In the genomic region with DNA sequence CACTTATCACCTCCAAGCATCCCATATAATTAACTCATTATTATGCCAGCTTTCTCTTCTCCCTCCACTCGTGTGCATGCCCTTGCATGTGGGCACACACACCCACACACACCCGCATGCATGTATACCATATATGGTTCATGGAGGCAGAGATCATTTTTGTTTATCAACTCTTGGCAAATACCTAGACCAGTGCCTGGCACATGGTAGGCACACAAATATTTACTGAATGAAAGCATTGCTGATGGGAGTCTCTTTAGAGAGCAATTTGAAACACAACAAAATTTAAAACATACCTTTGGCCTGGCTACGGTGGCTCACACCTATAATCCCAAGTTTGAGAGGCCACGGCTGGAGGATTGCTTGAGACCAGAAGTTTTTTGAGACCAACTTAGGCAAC, we compare ENCODE assay signal across 16 cellular contexts. TPM values are rescaled to one million over a fixed set of nuclear protein-coding genes. Genes with fewer than 3 reads are reported as not detected.
DNase-seq lines count a peak whose midpoint lies in the region; ATAC-seq and TF ChIP-seq lines count a peak whose summit lies in the region.
"Had no signal": no experiment of that assay in that cellular context is flagged by ENCODE, and none has a peak within 500 bp of the region (broad histone marks: within the 10 kb centered on the region; RNA-seq: fewer than 3 reads in every experiment).

No MANE protein-coding gene starts in this region.

- H3K36me3 Mint-ChIP-seq in CD8-positive, alpha-beta T cell, result peaks cover 10% of the 10 kb centered on the region
- peaks cover 11% of the 10 kb centered on the region for H3K36me3 Mint-ChIP-seq in mesothelial cell of epicardium

- H3K9me3 Mint-ChIP-seq in CD8-positive, alpha-beta T cell, result no peaks in the 10 kb centered on the region
- peaks cover 4% of the 10 kb centered on the region for H3K9me3 Mint-ChIP-seq in mesothelial cell of epicardium

- H3K27me3 ChIP-seq in CD8-positive, alpha-beta T cell (ENCODE audit: insufficient read depth, low read length), result no peaks in the 10 kb centered on the region

- peak overlapping the region; percentile 47 for H3K27ac ChIP-seq in 22Rv1
- H3K27ac ChIP-seq in CD8-positive, alpha-beta T cell (ENCODE audit: low read depth, low read length), result no peak overlapping the region

- CTCF ChIA-PET in CD8-positive, alpha-beta T cell (lab: Charles Lee), result no interaction called here

- TF ChIP-seq CTCF in 22Rv1 (IDR thresholded peaks at IDR 0.05) (no peak), mesothelial cell of epicardium (IDR thresholded peaks at IDR 0.05; ENCODE audit: unreplicated experiment) (no peak)
- no peak for TF ChIP-seq CTCF in CD8-positive, alpha-beta T cell (IDR thresholded peaks at IDR 0.05)

- peak overlapping the region; percentile 24 for H3K27ac Mint-ChIP-seq in CD8-positive, alpha-beta T cell
- peak overlapping the region; percentile 40 for H3K27ac Mint-ChIP-seq in mesothelial cell of epicardium
- H3K27ac Mint-ChIP-seq: B cell had no signal

- H3K4me3 Mint-ChIP-seq in CD8-positive, alpha-beta T cell, result no peak overlapping the region
- H3K4me3 Mint-ChIP-seq in mesothelial cell of epicardium, result no peak overlapping the region
- H3K4me3 Mint-ChIP-seq: B cell had no signal

- no peaks in the 10 kb centered on the region for H3K27me3 Mint-ChIP-seq in CD8-positive, alpha-beta T cell (ENCODE audit: low read depth)
- no peaks in the 10 kb centered on the region for H3K27me3 Mint-ChIP-seq in mesothelial cell of epicardium (ENCODE audit: low read depth)
- H3K27me3 Mint-ChIP-seq: B cell had no signal

- intact Hi-C loops in CD8-positive, alpha-beta T cell (cut with DNase I, micrococcal nuclease), result no loop called here

- H3K4me3 ChIP-seq in CD8-positive, alpha-beta T cell (ENCODE audit: low read depth, low read length), result no peak overlapping the region

- peaks cover 20% of the 10 kb centered on the region for H3K4me1 ChIP-seq in CD8-positive, alpha-beta T cell (ENCODE audit: insufficient read depth, low read length)

- no peak for ATAC-seq in CD8-positive, alpha-beta T cell
- no peak for ATAC-seq in activated CD4-positive, CD25-positive, alpha-beta regulatory T cell treated with anti-CD3 and anti-CD28 coated beads, Interleukin-2, amount 50 U/mL, for 24 hours
- ATAC-seq in GM19397 (IDR thresholded peaks at IDR 0.05; ENCODE audit: unreplicated experiment), result no peak

- no peak for DNase-seq in CD8-positive, alpha-beta T cell
- peak; percentile 4 for DNase-seq in amniotic epithelial cell (ENCODE audit: low read depth)
- no peak for DNase-seq in mesothelial cell of epicardium (ENCODE audit: low spot score in 2 of 2, unreplicated experiment in 2 of 2)
- DNase-seq in NCI-H1694 (lab: John Stamatoyannopoulos, UW), result no peak
- no peak for DNase-seq in effector CD8-positive, alpha-beta T cell (lab: John Stamatoyannopoulos, UW)
- DNase-seq: ACHN, COR-L47, Kasumi-1, NCI-H1436 treated with DMSO at 0.1 percent for 48 hours, NCI-H510A, NCI-H82, SHP77 treated with DMSO at 0.1 percent for 48 hours had no signal

- POLR2A ChIA-PET in CD8-positive, alpha-beta T cell (lab: Charles Lee), result no interaction called here

- no peaks in the 10 kb centered on the region for H3K9me3 ChIP-seq in CD8-positive, alpha-beta T cell (ENCODE audit: low read length)

- H3K4me1 Mint-ChIP-seq in CD8-positive, alpha-beta T cell (ENCODE audit: low read depth), result peaks cover 34% of the 10 kb centered on the region
- peaks cover 19% of the 10 kb centered on the region for H3K4me1 Mint-ChIP-seq in mesothelial cell of epicardium
- H3K4me1 Mint-ChIP-seq: B cell had no signal

- H3K36me3 ChIP-seq in CD8-positive, alpha-beta T cell (ENCODE audit: insufficient read depth, low read length), result no peaks in the 10 kb centered on the region

RNA-seq across cellular contexts. Expression of gene SLC10A4, which starts 51.1 kb away (rescaled TPM):
- total RNA-seq in CD8-positive, alpha-beta T cell, result not detected
- 9.9 to 11.2 TPM (median 10.1 TPM) in 3 replicates for total RNA-seq in mesothelial cell of epicardium

RNA-seq across cellular contexts. Expression of gene ZAR1, which starts 58.0 kb away (rescaled TPM):
- total RNA-seq in CD8-positive, alpha-beta T cell, result not detected
- total RNA-seq in mesothelial cell of epicardium, result 2.3 to 3.1 TPM (median 3.1 TPM) in 3 replicates
- total RNA-seq: B cell had no signal

Comparison
In these comparisons a context has a peak if more than half of its experiments do, and no peak if none do; other contexts are left out.
1. RNA of gene SLC10A4, which starts 51.1 kb away (total RNA-seq): 9.9 to 11.2 TPM in mesothelial cell of epicardium; not detected in CD8-positive, alpha-beta T cell; every median in the first group is over 10 times any median in the second.